ENCODE assay signal across 8 cellular contexts in genomic region chr12:1590083-1590979, GRCh38. TPM values are rescaled to one million over a fixed set of nuclear protein-coding genes. Genes with fewer than 3 reads are reported as not detected.
DNase-seq lines count a peak whose midpoint lies in the region; TF ChIP-seq lines count a peak whose summit lies in the region.

No MANE protein-coding gene starts in this region.

- peaks cover 46% of the 10 kb centered on the region for H3K36me3 Mint-ChIP-seq in activated CD4-positive, alpha-beta T cell treated with anti-CD3 and anti-CD28 coated beads, Interleukin-2, amount 10 ng/mL, durations not matched to agents 7 days and 5 days (ENCODE audit: low read depth)

- peak overlapping the region; percentile 61 to 71 for H3K27ac ChIP-seq in breast epithelium
- H3K27ac ChIP-seq in layer of hippocampus (ENCODE audit: low read depth, low read length) = peak overlapping the region; percentile 57
- H3K27ac ChIP-seq in testis = peak overlapping the region in 1 of 2 donors; percentile 64

- 19 to 27% methylated on average over 12 of the region's 12 CpGs for WGBS in testis, 2 donors

- no peaks in the 10 kb centered on the region for H3K9me3 Mint-ChIP-seq in activated CD4-positive, alpha-beta T cell treated with anti-CD3 and anti-CD28 coated beads, Interleukin-2, amount 10 ng/mL, durations not matched to agents 7 days and 5 days

- CTCF ChIA-PET in activated CD4-positive, alpha-beta T cell treated with anti-CD3 and anti-CD28 coated beads, Interleukin-2, amount 10 ng/mL, durations not matched to agents 7 days and 5 days (lab: Charles Lee) = interaction anchor here (4.0 kb wide), 1 partner anchor 472 kb away, joined by 19 read pairs; no protein-coding TSS in a partner anchor

- H3K4me3 Mint-ChIP-seq in activated CD4-positive, alpha-beta T cell treated with anti-CD3 and anti-CD28 coated beads, Interleukin-2, amount 10 ng/mL, durations not matched to agents 7 days and 5 days = peak overlapping the region; percentile 65

- peaks cover 52% of the 10 kb centered on the region for H3K4me1 Mint-ChIP-seq in activated CD4-positive, alpha-beta T cell treated with anti-CD3 and anti-CD28 coated beads, Interleukin-2, amount 10 ng/mL, durations not matched to agents 7 days and 5 days

- H3K36me3 ChIP-seq in breast epithelium (no peaks in the 10 kb centered on the region), testis (ENCODE audit: low read depth, missing control alignments) (no peaks in the 10 kb centered on the region)

- peak overlapping the region; percentile 33 to 56 (median 35) for H3K4me3 ChIP-seq in breast epithelium
- H3K4me3 ChIP-seq in testis = no peak overlapping the region

- TF ChIP-seq CTCF in breast epithelium (IDR thresholded peaks at IDR 0.05) (no peak), testis (IDR thresholded peaks at IDR 0.05) (no peak)

- POLR2A ChIA-PET in activated CD4-positive, alpha-beta T cell treated with anti-CD3 and anti-CD28 coated beads, Interleukin-2, amount 10 ng/mL, durations not matched to agents 7 days and 5 days (lab: Charles Lee) = no interaction called here

- H3K9me3 ChIP-seq in breast epithelium (no peaks in the 10 kb centered on the region), testis (no peaks in the 10 kb centered on the region)

- no peak overlapping the region for H3K27ac Mint-ChIP-seq in activated CD4-positive, alpha-beta T cell treated with anti-CD3 and anti-CD28 coated beads, Interleukin-2, amount 10 ng/mL, durations not matched to agents 7 days and 5 days

- TF ChIP-seq POLR2A in breast epithelium (IDR thresholded peaks at IDR 0.05) = no peak
- no peak for TF ChIP-seq POLR2A in testis (IDR thresholded peaks at IDR 0.05)

- no peaks in the 10 kb centered on the region for H3K27me3 Mint-ChIP-seq in activated CD4-positive, alpha-beta T cell treated with anti-CD3 and anti-CD28 coated beads, Interleukin-2, amount 10 ng/mL, durations not matched to agents 7 days and 5 days

- DNase-seq in activated CD4-positive, alpha-beta T cell treated with anti-CD3 and anti-CD28 coated beads, Interleukin-2, amount 10 ng/mL, durations not matched to agents 7 days and 5 days = no peak
- DNase-seq in activated CD4-positive, alpha-beta T cell treated with anti-CD3 and anti-CD28 coated beads for 48 hours = no peak
- DNase-seq in breast epithelium (ENCODE audit: low spot score in 2 of 2) = no peak
- peak; percentile 60 for DNase-seq in testis
- DNase-seq in NCI-H748 (lab: John Stamatoyannopoulos, UW; ENCODE audit: unreplicated experiment) = no peak
- no peak for DNase-seq in DMS153 treated with DMSO at 0.1 percent for 48 hours (lab: John Stamatoyannopoulos, UW; ENCODE audit: unreplicated experiment)
- no peak for DNase-seq in NK-92 treated with Interleukin-12 subunit alpha and Interleukin-12 subunit beta, amount 100 ng/mL, for 24 hours (lab: John Stamatoyannopoulos, UW)

- H3K4me1 ChIP-seq in breast epithelium (peaks cover 23 to 34% of the 10 kb centered on the region in 2 donors), testis (peaks cover 30% of the 10 kb centered on the region)

- intact Hi-C loops in breast epithelium (cut with DNase I; ENCODE audit: low total_unique reads) (loop anchor here (10.0 kb wide), 1 partner anchor 1206 kb away; the partner anchor contains the start of gene KDM5A), testis (cut with DNase I; ENCODE audit: low total_unique reads) (no loop called here)

- H3K27me3 ChIP-seq in breast epithelium (no peaks in the 10 kb centered on the region), layer of hippocampus (ENCODE audit: control insufficient read depth, insufficient read depth, low read length) (no peaks in the 10 kb centered on the region), testis (no peaks in the 10 kb centered on the region)

RNA-seq across cellular contexts. Expression of gene FBXL14, which starts 4.0 kb away (rescaled TPM):
- 10 to 100 TPM; 24.3 to 26.4 TPM for total RNA-seq in activated CD4-positive, alpha-beta T cell treated with anti-CD3 and anti-CD28 coated beads, Interleukin-2, amount 10 ng/mL, durations not matched to agents 7 days and 5 days
- total RNA-seq in breast epithelium (10 to 100 TPM in 1 of 3 donors, 1 to 10 TPM in 2; 8.2 to 12.9 (median 8.5) TPM), testis (10 to 100 TPM; 39.5 to 45.8 TPM)
- 50.2 TPM for polyA plus RNA-seq in testis (ENCODE audit: insufficient read depth, low read depth, low replicate concordance)

RNA-seq across cellular contexts. Expression of gene WNT5B, which starts 38.7 kb away (rescaled TPM):
- total RNA-seq in activated CD4-positive, alpha-beta T cell treated with anti-CD3 and anti-CD28 coated beads, Interleukin-2, amount 10 ng/mL, durations not matched to agents 7 days and 5 days = under 1 TPM in 1 of 2 experiments, not detected in 1; 0.15 TPM
- 10 to 100 TPM in 1 of 3 donors, 1 to 10 TPM in 2; 3.9 to 11.9 (median 4.0) TPM for total RNA-seq in breast epithelium
- total RNA-seq in testis = 1 to 10 TPM; 4.6 to 5.8 TPM
- polyA plus RNA-seq in testis (ENCODE audit: insufficient read depth, low read depth, low replicate concordance) = 4.9 TPM

Comparison
In these comparisons a context has a peak if more than half of its experiments do, and no peak if none do; other contexts are left out.
1. H3K4me3 ChIP-seq: peak in breast epithelium (3 of 3); none in testis (0 of 2).
2. RNA of gene WNT5B, which starts 38.7 kb away (total RNA-seq): 4.6 to 5.8 TPM in testis and 3.9 to 11.9 TPM in breast epithelium; 0.15 TPM in activated CD4-positive, alpha-beta T cell treated with anti-CD3 and anti-CD28 coated beads, Interleukin-2, amount 10 ng/mL, durations not matched to agents 7 days and 5 days; every median in the first group is over 4 times any median in the second.